22 cellular contexts compared by ENCODE assay signal in genomic region chr3:140571836-140572235, GRCh38.
"Had no signal": no experiment of that assay in that cellular context is flagged by ENCODE, and none has a peak within 500 bp of the region (broad histone marks: within the 10 kb centered on the region; RNA-seq: fewer than 3 reads in every experiment).

No MANE protein-coding gene starts in this region.

- DNase-seq: activated CD4-positive, alpha-beta memory T cell treated with anti-CD3 and anti-CD28 coated beads for 36 hours; activated CD4-positive, alpha-beta T cell treated with anti-CD3 and anti-CD28 coated beads, Interleukin-2, amount 10 ng/mL, durations not matched to agents 7 days and 5 days; activated CD4-positive, CD25-positive, alpha-beta regulatory T cell; activated CD8-positive, alpha-beta memory T cell treated with anti-CD3 and anti-CD28 coated beads for 24 hours; activated effector memory CD4-positive, alpha-beta T cell treated with anti-CD3 and anti-CD28 coated beads, Interleukin-2, amount 50 U/mL, for 16 hours; activated naive CD4-positive, alpha-beta T cell treated with Interleukin-2 at 50 U/mL for 16 hours; activated T-cell treated with anti-CD3 and anti-CD28 coated beads, Interleukin-2, amount 50 U/mL, for 4 hours; amygdala; KG1; NCI-H1092; NCI-H1694; NCI-H2029; NCI-H2107; NCI-H226; NCI-H510A; NCI-H69; PC-3; T-cell had no signal

- ATAC-seq: activated naive CD4-positive, alpha-beta T cell treated with anti-CD3 and anti-CD28 coated beads, Interleukin-2, amount 50 U/mL, for 72 hours; activated T-cell treated with anti-CD3 and anti-CD28 coated beads, Interleukin-2, amount 50 U/mL, for 4 hours; PC-3; T-cell had no signal

- H3K4me1 Mint-ChIP-seq: activated CD4-positive, alpha-beta T cell treated with anti-CD3 and anti-CD28 coated beads, Interleukin-2, amount 10 ng/mL, durations not matched to agents 7 days and 5 days; T-cell had no signal

- H3K27me3 Mint-ChIP-seq: activated CD4-positive, alpha-beta memory T cell treated with anti-CD3 and anti-CD28 coated beads for 36 hours; activated CD4-positive, alpha-beta T cell treated with anti-CD3 and anti-CD28 coated beads, Interleukin-2, amount 10 ng/mL, durations not matched to agents 7 days and 5 days; brain; T-cell had no signal

- H3K36me3 Mint-ChIP-seq: activated CD4-positive, alpha-beta memory T cell treated with anti-CD3 and anti-CD28 coated beads for 36 hours; activated naive CD4-positive, alpha-beta T cell treated with anti-CD3 and anti-CD28 coated beads, Interleukin-2, amount 50 U/mL, for 72 hours; brain; T-cell had no signal

- H3K27ac ChIP-seq: cardiac muscle cell, SK-N-MC had no signal

- H3K27ac Mint-ChIP-seq: activated CD4-positive, alpha-beta memory T cell treated with anti-CD3 and anti-CD28 coated beads for 36 hours; activated CD4-positive, alpha-beta T cell treated with anti-CD3 and anti-CD28 coated beads, Interleukin-2, amount 10 ng/mL, durations not matched to agents 7 days and 5 days; activated naive CD4-positive, alpha-beta T cell treated with anti-CD3 and anti-CD28 coated beads, Interleukin-2, amount 50 U/mL, for 72 hours; T-cell had no signal

- H3K4me3 Mint-ChIP-seq: activated CD4-positive, alpha-beta memory T cell treated with anti-CD3 and anti-CD28 coated beads for 36 hours; activated CD4-positive, alpha-beta T cell treated with anti-CD3 and anti-CD28 coated beads, Interleukin-2, amount 10 ng/mL, durations not matched to agents 7 days and 5 days; activated T-cell treated with anti-CD3 and anti-CD28 coated beads, Interleukin-2, amount 50 U/mL, for 4 hours; brain; T-cell had no signal

- H3K4me3 ChIP-seq: cardiac muscle cell, SK-N-MC had no signal

- H3K36me3 ChIP-seq: cardiac muscle cell had no signal

- H3K9me3 Mint-ChIP-seq: activated CD4-positive, alpha-beta memory T cell treated with anti-CD3 and anti-CD28 coated beads for 36 hours; activated CD4-positive, alpha-beta T cell treated with anti-CD3 and anti-CD28 coated beads, Interleukin-2, amount 10 ng/mL, durations not matched to agents 7 days and 5 days; activated naive CD4-positive, alpha-beta T cell treated with anti-CD3 and anti-CD28 coated beads, Interleukin-2, amount 50 U/mL, for 72 hours; activated T-cell treated with anti-CD3 and anti-CD28 coated beads, Interleukin-2, amount 50 U/mL, for 4 hours; brain; T-cell had no signal

- H3K27me3 ChIP-seq: cardiac muscle cell had no signal
